ENCODE assay signal across 2 cellular contexts in the genomic region with DNA sequence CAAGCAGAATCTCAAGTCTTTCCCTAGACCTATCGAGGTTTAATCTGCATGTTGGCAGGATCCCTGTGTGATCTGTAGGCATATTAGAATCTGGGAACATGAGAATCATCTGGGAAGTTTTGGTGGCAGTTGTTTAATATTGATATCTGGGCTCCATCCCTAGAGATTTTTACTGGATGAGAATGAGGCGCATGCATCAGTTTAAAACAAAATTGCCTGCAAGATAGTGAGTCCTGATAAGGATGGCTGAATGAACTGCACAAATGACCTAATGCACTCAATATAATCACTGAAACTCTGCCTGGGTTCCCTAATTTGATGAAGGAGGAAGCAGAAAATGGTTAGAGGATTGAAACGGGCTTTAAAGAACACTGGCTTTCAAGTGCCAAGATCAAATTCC.
TF ChIP-seq lines count a peak whose summit lies in the region.

No MANE protein-coding gene starts in this region.

TF ChIP-seq in SK-N-SH, 30 proteins besides CTCF, POLR2A, EP300 and RAD21 (continued from another document):
- TF ChIP-seq RCOR1 (IDR thresholded peaks at IDR 0.05; ENCODE audit: low read length) (no peak; the same call in 1 of the 2 replicates), NFIC (IDR thresholded peaks at IDR 0.05; ENCODE audit: borderline replicate concordance) (no peak), FOSL2 (IDR thresholded peaks at IDR 0.05; ENCODE audit: borderline replicate concordance, low read depth) (no peak), EZH2phosphoT487 (IDR thresholded peaks at IDR 0.05; ENCODE audit: borderline replicate concordance, low read depth) (no peak), SIN3A (IDR thresholded peaks at IDR 0.05; ENCODE audit: borderline replicate concordance, low read depth, low read length) (no peak), JUND (IDR thresholded peaks at IDR 0.05) (no peak)
- TF ChIP-seq, protein P1, sequence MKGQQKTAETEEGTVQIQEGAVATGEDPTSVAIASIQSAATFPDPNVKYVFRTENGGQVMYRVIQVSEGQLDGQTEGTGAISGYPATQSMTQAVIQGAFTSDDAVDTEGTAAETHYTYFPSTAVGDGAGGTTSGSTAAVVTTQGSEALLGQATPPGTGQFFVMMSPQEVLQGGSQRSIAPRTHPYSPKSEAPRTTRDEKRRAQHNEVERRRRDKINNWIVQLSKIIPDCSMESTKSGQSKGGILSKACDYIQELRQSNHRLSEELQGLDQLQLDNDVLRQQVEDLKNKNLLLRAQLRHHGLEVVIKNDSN (IDR thresholded peaks at IDR 0.05; ENCODE audit: borderline replicate concordance, low read depth) = no peak
- TF ChIP-seq, protein P2, sequence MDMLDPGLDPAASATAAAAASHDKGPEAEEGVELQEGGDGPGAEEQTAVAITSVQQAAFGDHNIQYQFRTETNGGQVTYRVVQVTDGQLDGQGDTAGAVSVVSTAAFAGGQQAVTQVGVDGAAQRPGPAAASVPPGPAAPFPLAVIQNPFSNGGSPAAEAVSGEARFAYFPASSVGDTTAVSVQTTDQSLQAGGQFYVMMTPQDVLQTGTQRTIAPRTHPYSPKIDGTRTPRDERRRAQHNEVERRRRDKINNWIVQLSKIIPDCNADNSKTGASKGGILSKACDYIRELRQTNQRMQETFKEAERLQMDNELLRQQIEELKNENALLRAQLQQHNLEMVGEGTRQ (IDR thresholded peaks at IDR 0.05; ENCODE audit: borderline replicate concordance, low read depth, low read length) = no peak
TF ChIP-seq in SK-N-SH: peak in this region for 2.

TF ChIP-seq in SK-N-SH treated with all-trans-retinoic acid at 6 μM for 48 hours, 23 proteins besides CTCF, POLR2A, EP300 and RAD21 (continued from another document):
- TF ChIP-seq, protein P3, sequence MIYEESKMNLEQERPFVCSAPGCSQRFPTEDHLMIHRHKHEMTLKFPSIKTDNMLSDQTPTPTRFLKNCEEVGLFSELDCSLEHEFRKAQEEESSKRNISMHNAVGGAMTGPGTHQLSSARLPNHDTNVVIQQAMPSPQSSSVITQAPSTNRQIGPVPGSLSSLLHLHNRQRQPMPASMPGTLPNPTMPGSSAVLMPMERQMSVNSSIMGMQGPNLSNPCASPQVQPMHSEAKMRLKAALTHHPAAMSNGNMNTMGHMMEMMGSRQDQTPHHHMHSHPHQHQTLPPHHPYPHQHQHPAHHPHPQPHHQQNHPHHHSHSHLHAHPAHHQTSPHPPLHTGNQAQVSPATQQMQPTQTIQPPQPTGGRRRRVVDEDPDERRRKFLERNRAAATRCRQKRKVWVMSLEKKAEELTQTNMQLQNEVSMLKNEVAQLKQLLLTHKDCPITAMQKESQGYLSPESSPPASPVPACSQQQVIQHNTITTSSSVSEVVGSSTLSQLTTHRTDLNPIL (CRISPR knock-in tag; IDR thresholded peaks at IDR 0.05; ENCODE audit: low read depth) = no peak
- TF ChIP-seq PPARA (CRISPR knock-in tag; IDR thresholded peaks at IDR 0.05; ENCODE audit: borderline replicate concordance) (no peak), ZC3H10 (CRISPR knock-in tag; IDR thresholded peaks at IDR 0.05) (no peak)
